In genomic region chr3:43770426-43771103, GRCh38 we compare ENCODE assay signal across 8 cellular contexts.
DNase-seq lines count a peak whose midpoint lies in the region; ATAC-seq, FAIRE-seq and TF ChIP-seq lines count a peak whose summit lies in the region.

No MANE protein-coding gene starts in this region.

- intact Hi-C loops in CD14-positive monocyte (cut with micrococcal nuclease): no loop called here
- intact Hi-C loops in transverse colon (cut with DNase I; ENCODE audit: low total_unique reads): no loop called here

- in situ Hi-C loops in transverse colon (cut with MboI; ENCODE audit: low pct_ligation_motif_present in 1 of 4, low pct_unique_long_range_greater_than_20kb in 1 of 4, low sequenced_read_pairs in 3 of 4): no loop called here

- H3K27me3 Mint-ChIP-seq in CD14-positive monocyte (ENCODE audit: low read depth in 3 of 3): peaks cover 0 to 4% (median 2%) of the 10 kb centered on the region in 3 donors
- H3K27me3 Mint-ChIP-seq in astrocyte (ENCODE audit: low read depth, unreplicated experiment): no peaks in the 10 kb centered on the region

- DNase-seq in CD14-positive monocyte (ENCODE audit: low spot score) (peak; percentile 55), NCI-H460 (ENCODE audit: extremely low read depth, low read depth) (peak; percentile 41), astrocyte (ENCODE audit: low read depth) (peak; percentile 37), transverse colon (peak; percentile 69), GOT3 (lab: John Stamatoyannopoulos, UW) (no peak), dedifferentiated amniotic fluid mesenchymal stem cell (ENCODE audit: extremely low spot score) (no peak)

- H3K4me2 ChIP-seq in astrocyte (ENCODE audit: low read length): peak overlapping the region; percentile 91

- H3K9me3 Mint-ChIP-seq in CD14-positive monocyte: peaks cover 0 to 2% (median 0%) of the 10 kb centered on the region in 7 donors
- no peaks in the 10 kb centered on the region for H3K9me3 Mint-ChIP-seq in astrocyte (ENCODE audit: unreplicated experiment)

- H3K27ac Mint-ChIP-seq in CD14-positive monocyte (peak overlapping the region in 3 of 7 donors; percentile 7 to 46 (median 7)), astrocyte (ENCODE audit: unreplicated experiment) (no peak overlapping the region)

- no peak for TF ChIP-seq CTCF in CD14-positive monocyte (IDR thresholded peaks at IDR 0.05)
- TF ChIP-seq CTCF in astrocyte (IDR thresholded peaks at IDR 0.05; ENCODE audit: insufficient read depth, low read depth, low read length): no peak
- TF ChIP-seq CTCF in liver (IDR thresholded peaks at IDR 0.05; ENCODE audit: low read depth, low read length, missing input control): no peak
- TF ChIP-seq CTCF in transverse colon (IDR thresholded peaks at IDR 0.05): no peak

- TF ChIP-seq RAD21 in liver (IDR thresholded peaks at IDR 0.05): no peak

- H3K36me3 ChIP-seq in astrocyte (ENCODE audit: insufficient read depth, low read length) (no peaks in the 10 kb centered on the region), liver (ENCODE audit: control insufficient read depth in 4 of 4, insufficient read depth in 3 of 4, low read depth in 1 of 4, low read length in 3 of 4) (no peaks in the 10 kb centered on the region), transverse colon (no peaks in the 10 kb centered on the region)

- H3K4me1 ChIP-seq in astrocyte (ENCODE audit: insufficient read depth, low read length) (peaks cover 29% of the 10 kb centered on the region), liver (ENCODE audit: control insufficient read depth in 4 of 4, insufficient read depth in 4 of 4, low read length in 3 of 4) (peaks cover 2 to 10% (median 9%) of the 10 kb centered on the region in 4 donors), transverse colon (peaks cover 0 to 27% (median 17%) of the 10 kb centered on the region in 4 donors)

- H3K36me3 Mint-ChIP-seq in CD14-positive monocyte: no peaks in the 10 kb centered on the region
- no peaks in the 10 kb centered on the region for H3K36me3 Mint-ChIP-seq in astrocyte (ENCODE audit: low read depth, unreplicated experiment)

- ATAC-seq in HG03108 (IDR thresholded peaks at IDR 0.05; ENCODE audit: unreplicated experiment): no peak

- H3K27me3 ChIP-seq in astrocyte (ENCODE audit: insufficient read depth, low read length): no peaks in the 10 kb centered on the region
- no peaks in the 10 kb centered on the region for H3K27me3 ChIP-seq in liver (ENCODE audit: control insufficient read depth in 4 of 4, insufficient read depth in 4 of 4, low read length in 3 of 4)
- H3K27me3 ChIP-seq in transverse colon: no peaks in the 10 kb centered on the region

- peak overlapping the region; percentile 85 for H2AFZ ChIP-seq in astrocyte (ENCODE audit: low read depth, low read length)

- no peak for TF ChIP-seq POLR2A in transverse colon (IDR thresholded peaks at IDR 0.05)

- H3K79me2 ChIP-seq in astrocyte (ENCODE audit: insufficient read depth, low read length): no peaks in the 10 kb centered on the region

- no peak for FAIRE-seq in astrocyte (lab: Jason Lieb, UNC)

- H3K4me1 Mint-ChIP-seq in CD14-positive monocyte (peaks cover 36% of the 10 kb centered on the region), astrocyte (ENCODE audit: low read depth, unreplicated experiment) (peaks cover 37% of the 10 kb centered on the region)

- no peaks in the 10 kb centered on the region for H3K9me3 ChIP-seq in astrocyte (ENCODE audit: insufficient read depth, low read depth, low read length)
- no peaks in the 10 kb centered on the region for H3K9me3 ChIP-seq in liver (ENCODE audit: control insufficient read depth in 4 of 4, low read length in 3 of 4)
- no peaks in the 10 kb centered on the region for H3K9me3 ChIP-seq in transverse colon

- 64% methylated on average over 11 of the region's 11 CpGs for WGBS in liver
- 0 to 53% methylated on average over 3 to 11 of the region's 11 CpGs for WGBS in transverse colon (ENCODE audit: low coverage in 1 of 2), 2 donors

- H3K27ac ChIP-seq in astrocyte (ENCODE audit: low read depth, low read length) (no peak overlapping the region), liver (ENCODE audit: low read depth in 1 of 2, low read length in 2 of 2) (peak overlapping the region in 1 of 2 donors; percentile 6), transverse colon (peak overlapping the region; percentile 57 to 72 (median 68))

- H3K4me3 ChIP-seq in astrocyte (ENCODE audit: insufficient read depth, low read depth, low read length): no peak overlapping the region
- H3K4me3 ChIP-seq in liver (ENCODE audit: low read depth in 1 of 3, low read length in 3 of 3): no peak overlapping the region
- no peak overlapping the region for H3K4me3 ChIP-seq in transverse colon

- H4K20me1 ChIP-seq in astrocyte (ENCODE audit: insufficient read depth, low read length): no peaks in the 10 kb centered on the region

- H3K4me3 Mint-ChIP-seq in CD14-positive monocyte (no peak overlapping the region), astrocyte (ENCODE audit: unreplicated experiment) (no peak overlapping the region)

- H3K9ac ChIP-seq in astrocyte (ENCODE audit: low read length) (no peak overlapping the region), liver (ENCODE audit: low read depth in 1 of 2, low read length in 2 of 2) (no peak overlapping the region)

- TF ChIP-seq EP300 in transverse colon (IDR thresholded peaks at IDR 0.05; ENCODE audit: low read depth): no peak

TF ChIP-seq in liver, 16 proteins besides CTCF, POLR2A, EP300 and RAD21:
- TF ChIP-seq RXRA (IDR thresholded peaks at IDR 0.05) (no peak), TAF1 (conservative IDR thresholded peaks at IDR 0.05) (no peak), JUND (IDR thresholded peaks at IDR 0.05) (peak; percentile 90 to 96), SP1 (IDR thresholded peaks at IDR 0.05) (no peak), ATF3 (IDR thresholded peaks at IDR 0.05) (peak; percentile 46), HNF4G (IDR thresholded peaks at IDR 0.05) (no peak)

Comparison
In these comparisons a context has a peak if more than half of its experiments do, and no peak if none do; other contexts are left out.
1. DNase-seq: peak in CD14-positive monocyte (single experiment), NCI-H460 (single experiment), astrocyte (single experiment) and transverse colon (single experiment); none in GOT3 (single experiment) and dedifferentiated amniotic fluid mesenchymal stem cell (single experiment).